Comparison of ENCODE assay signal across 1 cellular context in the genomic region with DNA sequence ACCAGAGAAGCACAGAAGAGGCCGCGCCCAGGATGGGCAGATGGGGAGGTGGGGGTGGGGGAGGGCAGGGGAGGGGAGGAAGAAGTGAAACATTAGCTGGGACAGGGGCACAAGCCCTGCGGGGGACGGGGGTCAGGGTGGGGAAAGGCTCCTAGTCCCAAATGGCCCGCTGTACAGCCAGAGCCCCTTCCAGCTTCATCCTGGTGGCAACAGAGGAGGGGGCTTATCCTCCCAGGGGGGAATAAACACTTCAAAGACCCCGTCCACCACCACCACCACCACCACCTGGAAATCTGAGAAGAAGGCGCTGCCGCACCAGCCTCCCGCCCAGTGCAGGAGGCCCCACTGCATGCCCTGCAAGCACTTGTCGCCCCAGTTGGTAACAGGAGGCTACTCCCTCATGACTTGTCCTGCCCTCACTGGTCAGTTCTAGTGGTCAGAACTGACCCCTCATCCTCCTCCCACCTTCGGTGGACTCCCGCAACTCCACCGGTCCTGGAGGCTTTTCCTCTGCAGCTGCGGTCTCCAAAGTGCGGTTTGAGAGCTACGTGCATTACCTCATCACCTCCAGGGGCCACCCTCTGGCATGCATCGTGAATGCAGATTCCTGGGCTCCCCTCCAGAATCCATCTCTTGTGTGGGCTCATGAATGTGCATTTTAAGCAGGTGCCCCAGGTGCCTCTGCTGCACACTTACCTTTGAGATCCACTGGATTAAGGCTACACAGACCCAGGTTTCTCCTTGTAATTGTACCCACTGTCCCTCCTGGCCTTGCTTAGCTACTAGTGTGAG.
TF ChIP-seq lines count a peak whose summit lies in the region.

No MANE protein-coding gene starts in this region.

TF ChIP-seq in GM23338, 12 proteins besides CTCF, POLR2A, EP300 and RAD21 (continued from another document):
- TF ChIP-seq, protein P1, sequence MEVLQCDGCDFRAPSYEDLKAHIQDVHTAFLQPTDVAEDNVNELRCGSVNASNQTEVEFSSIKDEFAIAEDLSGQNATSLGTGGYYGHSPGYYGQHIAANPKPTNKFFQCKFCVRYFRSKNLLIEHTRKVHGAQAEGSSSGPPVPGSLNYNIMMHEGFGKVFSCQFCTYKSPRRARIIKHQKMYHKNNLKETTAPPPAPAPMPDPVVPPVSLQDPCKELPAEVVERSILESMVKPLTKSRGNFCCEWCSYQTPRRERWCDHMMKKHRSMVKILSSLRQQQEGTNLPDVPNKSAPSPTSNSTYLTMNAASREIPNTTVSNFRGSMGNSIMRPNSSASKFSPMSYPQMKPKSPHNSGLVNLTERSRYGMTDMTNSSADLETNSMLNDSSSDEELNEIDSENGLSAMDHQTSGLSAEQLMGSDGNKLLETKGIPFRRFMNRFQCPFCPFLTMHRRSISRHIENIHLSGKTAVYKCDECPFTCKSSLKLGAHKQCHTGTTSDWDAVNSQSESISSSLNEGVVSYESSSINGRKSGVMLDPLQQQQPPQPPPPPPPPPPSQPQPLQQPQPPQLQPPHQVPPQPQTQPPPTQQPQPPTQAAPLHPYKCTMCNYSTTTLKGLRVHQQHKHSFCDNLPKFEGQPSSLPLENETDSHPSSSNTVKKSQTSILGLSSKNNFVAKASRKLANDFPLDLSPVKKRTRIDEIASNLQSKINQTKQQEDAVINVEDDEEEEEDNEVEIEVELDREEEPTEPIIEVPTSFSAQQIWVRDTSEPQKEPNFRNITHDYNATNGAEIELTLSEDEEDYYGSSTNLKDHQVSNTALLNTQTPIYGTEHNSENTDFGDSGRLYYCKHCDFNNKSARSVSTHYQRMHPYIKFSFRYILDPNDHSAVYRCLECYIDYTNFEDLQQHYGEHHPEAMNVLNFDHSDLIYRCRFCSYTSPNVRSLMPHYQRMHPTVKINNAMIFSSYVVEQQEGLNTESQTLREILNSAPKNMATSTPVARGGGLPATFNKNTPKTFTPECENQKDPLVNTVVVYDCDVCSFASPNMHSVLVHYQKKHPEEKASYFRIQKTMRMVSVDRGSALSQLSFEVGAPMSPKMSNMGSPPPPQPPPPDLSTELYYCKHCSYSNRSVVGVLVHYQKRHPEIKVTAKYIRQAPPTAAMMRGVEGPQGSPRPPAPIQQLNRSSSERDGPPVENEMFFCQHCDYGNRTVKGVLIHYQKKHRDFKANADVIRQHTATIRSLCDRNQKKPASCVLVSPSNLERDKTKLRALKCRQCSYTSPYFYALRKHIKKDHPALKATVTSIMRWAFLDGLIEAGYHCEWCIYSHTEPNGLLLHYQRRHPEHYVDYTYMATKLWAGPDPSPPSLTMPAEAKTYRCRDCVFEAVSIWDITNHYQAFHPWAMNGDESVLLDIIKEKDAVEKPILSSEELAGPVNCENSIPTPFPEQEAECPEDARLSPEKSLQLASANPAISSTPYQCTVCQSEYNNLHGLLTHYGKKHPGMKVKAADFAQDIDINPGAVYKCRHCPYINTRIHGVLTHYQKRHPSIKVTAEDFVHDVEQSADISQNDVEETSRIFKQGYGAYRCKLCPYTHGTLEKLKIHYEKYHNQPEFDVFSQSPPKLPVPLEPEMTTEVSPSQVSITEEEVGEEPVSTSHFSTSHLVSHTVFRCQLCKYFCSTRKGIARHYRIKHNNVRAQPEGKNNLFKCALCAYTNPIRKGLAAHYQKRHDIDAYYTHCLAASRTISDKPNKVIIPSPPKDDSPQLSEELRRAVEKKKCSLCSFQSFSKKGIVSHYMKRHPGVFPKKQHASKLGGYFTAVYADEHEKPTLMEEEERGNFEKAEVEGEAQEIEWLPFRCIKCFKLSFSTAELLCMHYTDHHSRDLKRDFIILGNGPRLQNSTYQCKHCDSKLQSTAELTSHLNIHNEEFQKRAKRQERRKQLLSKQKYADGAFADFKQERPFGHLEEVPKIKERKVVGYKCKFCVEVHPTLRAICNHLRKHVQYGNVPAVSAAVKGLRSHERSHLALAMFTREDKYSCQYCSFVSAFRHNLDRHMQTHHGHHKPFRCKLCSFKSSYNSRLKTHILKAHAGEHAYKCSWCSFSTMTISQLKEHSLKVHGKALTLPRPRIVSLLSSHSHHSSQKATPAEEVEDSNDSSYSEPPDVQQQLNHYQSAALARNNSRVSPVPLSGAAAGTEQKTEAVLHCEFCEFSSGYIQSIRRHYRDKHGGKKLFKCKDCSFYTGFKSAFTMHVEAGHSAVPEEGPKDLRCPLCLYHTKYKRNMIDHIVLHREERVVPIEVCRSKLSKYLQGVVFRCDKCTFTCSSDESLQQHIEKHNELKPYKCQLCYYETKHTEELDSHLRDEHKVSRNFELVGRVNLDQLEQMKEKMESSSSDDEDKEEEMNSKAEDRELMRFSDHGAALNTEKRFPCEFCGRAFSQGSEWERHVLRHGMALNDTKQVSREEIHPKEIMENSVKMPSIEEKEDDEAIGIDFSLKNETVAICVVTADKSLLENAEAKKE (CRISPR knock-in tag; IDR thresholded peaks at IDR 0.05) = no peak
- TF ChIP-seq POLR2AphosphoS5 (IDR thresholded peaks at IDR 0.05; ENCODE audit: low read depth) = no peak
- TF ChIP-seq JUNB (IDR thresholded peaks at IDR 0.05; ENCODE audit: unreplicated experiment) = no peak
- TF ChIP-seq ZNF114 (CRISPR knock-in tag; IDR thresholded peaks at IDR 0.05) = no peak
- TF ChIP-seq STAT1 (IDR thresholded peaks at IDR 0.05; ENCODE audit: unreplicated experiment) = no peak
- TF ChIP-seq EZH2 (IDR thresholded peaks at IDR 0.05; ENCODE audit: low read depth, unreplicated experiment) = no peak
- TF ChIP-seq ZNF331 (CRISPR knock-in tag; IDR thresholded peaks at IDR 0.05; ENCODE audit: low read depth) = no peak
- no peak for TF ChIP-seq EZH2phosphoT487 (IDR thresholded peaks at IDR 0.05; ENCODE audit: unreplicated experiment)
TF ChIP-seq in GM23338: peak in this region for 0.
